ENCODE assay signal across 12 cellular contexts in genomic region chr1:153635872-153636271, GRCh38. TPM values are rescaled to one million over a fixed set of nuclear protein-coding genes. Genes with fewer than 3 reads are reported as not detected.
DNase-seq lines count a peak whose midpoint lies in the region; ATAC-seq and TF ChIP-seq lines count a peak whose summit lies in the region.
"Had no signal": no experiment of that assay in that cellular context is flagged by ENCODE, and none has a peak within 500 bp of the region (broad histone marks: within the 10 kb centered on the region; RNA-seq: fewer than 3 reads in every experiment).

No MANE protein-coding gene starts in this region.

- H3K4me1 Mint-ChIP-seq in CD8-positive, alpha-beta T cell (ENCODE audit: low read depth), result peaks cover 43% of the 10 kb centered on the region
- peaks cover 44% of the 10 kb centered on the region for H3K4me1 Mint-ChIP-seq in chondrocyte (ENCODE audit: low read depth)

- no peak overlapping the region for H3K9ac ChIP-seq in neural cell (ENCODE audit: low read length)

- TF ChIP-seq EP300 in neural cell (conservative IDR thresholded peaks at IDR 0.05; ENCODE audit: poor library complexity, severe bottlenecking), result no peak

- H3K79me2 ChIP-seq in neural cell (replicated peaks; ENCODE audit: insufficient read depth, low read length), result peaks cover 36% of the 10 kb centered on the region

- POLR2A ChIA-PET in CD8-positive, alpha-beta T cell (lab: Charles Lee), result interaction anchor here (2.6 to 2.9 kb wide), 2 partner anchors 9 to 13 kb away, joined by 27 to 33 read pairs; no protein-coding TSS in a partner anchor

- H3K9me3 ChIP-seq in CD8-positive, alpha-beta T cell (ENCODE audit: low read length), result no peaks in the 10 kb centered on the region
- no peaks in the 10 kb centered on the region for H3K9me3 ChIP-seq in neural cell (ENCODE audit: low read length)
- H3K9me3 ChIP-seq: neutrophil had no signal

- TF ChIP-seq POLR2A in NB4 (IDR thresholded peaks at IDR 0.05; ENCODE audit: extremely low read depth, insufficient read length) (no peak), erythroblast (IDR thresholded peaks at IDR 0.05; ENCODE audit: low read length) (no peak)

- no peak overlapping the region for H3K27ac ChIP-seq in CD8-positive, alpha-beta T cell (ENCODE audit: low read depth, low read length)
- no peak overlapping the region for H3K27ac ChIP-seq in neural cell (ENCODE audit: low read length)

- CTCF ChIA-PET in CD8-positive, alpha-beta T cell (lab: Charles Lee), result interaction anchor here (1.4 to 2.7 kb wide), 3 partner anchors 14 to 103 kb away, joined by 3 to 18 read pairs (median 4); no protein-coding TSS in a partner anchor

- no peaks in the 10 kb centered on the region for H4K20me1 ChIP-seq in neural cell (ENCODE audit: insufficient read depth)

- no peak for DNase-seq in CD8-positive, alpha-beta T cell
- DNase-seq in NB4 (ENCODE audit: low read depth), result no peak
- peak; percentile 26 for DNase-seq in chondrocyte (ENCODE audit: low spot score)
- DNase-seq in cerebellar cortex (ENCODE audit: low spot score), result no peak
- no peak for DNase-seq in globus pallidus (ENCODE audit: low spot score)
- no peak for DNase-seq in erythroblast (lab: John Stamatoyannopoulos, UW)
- DNase-seq: activated CD8-positive, alpha-beta memory T cell treated with anti-CD3 and anti-CD28 coated beads for 24 hours; NCI-H69 had no signal

- ATAC-seq in CD8-positive, alpha-beta T cell, result no peak
- no peak for ATAC-seq in GM19395 (IDR thresholded peaks at IDR 0.05; ENCODE audit: unreplicated experiment)
- ATAC-seq: esophagus mucosa had no signal

- H3K27me3 ChIP-seq in CD8-positive, alpha-beta T cell (ENCODE audit: insufficient read depth, low read length), result no peaks in the 10 kb centered on the region
- H3K27me3 ChIP-seq in neural cell (ENCODE audit: insufficient read depth, low read depth, low read length), result no peaks in the 10 kb centered on the region
- H3K27me3 ChIP-seq: neutrophil had no signal

- H3K36me3 ChIP-seq in CD8-positive, alpha-beta T cell (ENCODE audit: insufficient read depth, low read length), result peaks cover 31% of the 10 kb centered on the region
- peaks cover 9% of the 10 kb centered on the region for H3K36me3 ChIP-seq in neural cell (ENCODE audit: insufficient read depth, low read length)

- no peak overlapping the region for H3K4me2 ChIP-seq in neural cell (ENCODE audit: low read length)

- no peak for TF ChIP-seq RAD21 in neural cell (conservative IDR thresholded peaks at IDR 0.05)

- peaks cover 23% of the 10 kb centered on the region for H3K4me1 ChIP-seq in CD8-positive, alpha-beta T cell (ENCODE audit: insufficient read depth, low read length)

- peak overlapping the region; percentile 100 for H3K4me3 Mint-ChIP-seq in CD8-positive, alpha-beta T cell
- H3K4me3 Mint-ChIP-seq in chondrocyte (ENCODE audit: unreplicated experiment), result peak overlapping the region; percentile 99

- H2AFZ ChIP-seq in neural cell (ENCODE audit: low read depth, low read length), result no peak overlapping the region

- H3K9me3 Mint-ChIP-seq in CD8-positive, alpha-beta T cell, result no peaks in the 10 kb centered on the region
- no peaks in the 10 kb centered on the region for H3K9me3 Mint-ChIP-seq in chondrocyte (ENCODE audit: low read depth)

- intact Hi-C loops in CD8-positive, alpha-beta T cell (cut with DNase I, micrococcal nuclease), result loop anchor here in 1 of 2 experiments (2.0 kb wide), 2 partner anchors 35 to 103 kb away; partner anchors contain the start of gene ILF2

- peaks cover 55% of the 10 kb centered on the region for H3K36me3 Mint-ChIP-seq in CD8-positive, alpha-beta T cell
- peaks cover 24% of the 10 kb centered on the region for H3K36me3 Mint-ChIP-seq in chondrocyte (ENCODE audit: low read depth)

- peak overlapping the region; percentile 88 for H3K27ac Mint-ChIP-seq in CD8-positive, alpha-beta T cell
- no peak overlapping the region for H3K27ac Mint-ChIP-seq in chondrocyte (ENCODE audit: unreplicated experiment)

- H3K27me3 Mint-ChIP-seq in CD8-positive, alpha-beta T cell (ENCODE audit: low read depth), result no peaks in the 10 kb centered on the region
- H3K27me3 Mint-ChIP-seq in chondrocyte (ENCODE audit: low read depth), result no peaks in the 10 kb centered on the region

- H3K4me3 ChIP-seq in CD8-positive, alpha-beta T cell (ENCODE audit: low read depth, low read length), result no peak overlapping the region
- H3K4me3 ChIP-seq in NB4 (ENCODE audit: low read depth, low read length) (peak overlapping the region; percentile 44), neural cell (ENCODE audit: low read length) (peak overlapping the region; percentile 79)

- TF ChIP-seq CTCF in CD8-positive, alpha-beta T cell (IDR thresholded peaks at IDR 0.05), result no peak
- no peak for TF ChIP-seq CTCF in NB4 (IDR thresholded peaks at IDR 0.05; ENCODE audit: low read depth, low read length)
- no peak for TF ChIP-seq CTCF in chondrocyte (IDR thresholded peaks at IDR 0.05)
- no peak for TF ChIP-seq CTCF in neural cell (IDR thresholded peaks at IDR 0.05; ENCODE audit: poor library complexity, severe bottlenecking)

- no peaks in the 10 kb centered on the region for H3F3A ChIP-seq in neural cell (ENCODE audit: insufficient read depth, low read length, poor library complexity, severe bottlenecking)

- H3K9me2 ChIP-seq in neural cell (ENCODE audit: insufficient read depth, low read length), result no peaks in the 10 kb centered on the region

TF ChIP-seq in neural cell, 6 proteins besides CTCF, POLR2A, EP300 and RAD21:
- TF ChIP-seq SMC3 (conservative IDR thresholded peaks at IDR 0.05; ENCODE audit: poor library complexity), result no peak
- no peak for TF ChIP-seq POLR2AphosphoS5 (IDR thresholded peaks at IDR 0.05)
- no peak for TF ChIP-seq MXI1 (conservative IDR thresholded peaks at IDR 0.05; ENCODE audit: poor library complexity, severe bottlenecking)
- TF ChIP-seq REST (IDR thresholded peaks at IDR 0.05; ENCODE audit: borderline replicate concordance), result no peak
- no peak for TF ChIP-seq TAF1 (IDR thresholded peaks at IDR 0.05; ENCODE audit: low read depth)
- no peak for TF ChIP-seq EZH2 (IDR thresholded peaks at IDR 0.05; ENCODE audit: borderline replicate concordance, insufficient read depth, low read length, poor library complexity, severe bottlenecking)

RNA-seq across cellular contexts. Expression of gene CHTOP, which starts 2.0 kb away (rescaled TPM):
- total RNA-seq in CD8-positive, alpha-beta T cell, result 10 to 100 TPM; 79.1 to 81.2 TPM
- 44.4 to 56.9 TPM (median 47.9 TPM) in 3 replicates for total RNA-seq in chondrocyte
- 159 and 168 TPM in 2 replicates for polyA plus RNA-seq in neural cell
- polyA minus RNA-seq in neural cell, result 115 and 132 TPM in 2 replicates

RNA-seq across cellular contexts. Expression of gene S100A1, which starts 7.6 kb away (rescaled TPM):
- total RNA-seq in CD8-positive, alpha-beta T cell, result not detected
- total RNA-seq in chondrocyte, result 1.2 to 1.5 TPM (median 1.3 TPM) in 3 replicates
- polyA plus RNA-seq in neural cell, result not detected in 2 replicates
- polyA minus RNA-seq in neural cell, result not detected in 2 replicates

RNA-seq across cellular contexts. Expression of gene S100A13, which starts 8.6 kb away (rescaled TPM):
- 1 to 10 TPM; 3.9 to 4.9 TPM for total RNA-seq in CD8-positive, alpha-beta T cell
- total RNA-seq in chondrocyte, result 98.2 to 113 TPM (median 98.4 TPM) in 3 replicates
- polyA plus RNA-seq in neural cell, result 2.0 and 2.1 TPM in 2 replicates
- 1.5 TPM in 1 of 2 replicates, not detected in the other for polyA minus RNA-seq in neural cell

RNA-seq across cellular contexts. Expression of gene S100A14, which starts 19.7 kb away (rescaled TPM):
- total RNA-seq in CD8-positive, alpha-beta T cell, result not detected
- total RNA-seq in chondrocyte, result not detected in 3 replicates
- not detected in 2 replicates for polyA plus RNA-seq in neural cell
- not detected in 2 replicates for polyA minus RNA-seq in neural cell

RNA-seq across cellular contexts. Expression of gene SNAPIN, which starts 22.6 kb away (rescaled TPM):
- total RNA-seq in CD8-positive, alpha-beta T cell, result 1 to 10 TPM; 6.1 to 6.5 TPM
- 31.1 to 41.8 TPM (median 35.9 TPM) in 3 replicates for total RNA-seq in chondrocyte
- 86.2 and 100.0 TPM in 2 replicates for polyA plus RNA-seq in neural cell
- polyA minus RNA-seq in neural cell, result 48.5 and 49.9 TPM in 2 replicates

Comparison
In these comparisons a context has a peak if more than half of its experiments do, and no peak if none do; other contexts are left out.
1. RNA of gene S100A13, which starts 8.6 kb away (total RNA-seq): 98.2 to 113 TPM in chondrocyte; 3.9 to 4.9 TPM in CD8-positive, alpha-beta T cell; every median in the first group is over 10 times any median in the second.